ENCODE assay signal across 1 cellular context in the genomic region with DNA sequence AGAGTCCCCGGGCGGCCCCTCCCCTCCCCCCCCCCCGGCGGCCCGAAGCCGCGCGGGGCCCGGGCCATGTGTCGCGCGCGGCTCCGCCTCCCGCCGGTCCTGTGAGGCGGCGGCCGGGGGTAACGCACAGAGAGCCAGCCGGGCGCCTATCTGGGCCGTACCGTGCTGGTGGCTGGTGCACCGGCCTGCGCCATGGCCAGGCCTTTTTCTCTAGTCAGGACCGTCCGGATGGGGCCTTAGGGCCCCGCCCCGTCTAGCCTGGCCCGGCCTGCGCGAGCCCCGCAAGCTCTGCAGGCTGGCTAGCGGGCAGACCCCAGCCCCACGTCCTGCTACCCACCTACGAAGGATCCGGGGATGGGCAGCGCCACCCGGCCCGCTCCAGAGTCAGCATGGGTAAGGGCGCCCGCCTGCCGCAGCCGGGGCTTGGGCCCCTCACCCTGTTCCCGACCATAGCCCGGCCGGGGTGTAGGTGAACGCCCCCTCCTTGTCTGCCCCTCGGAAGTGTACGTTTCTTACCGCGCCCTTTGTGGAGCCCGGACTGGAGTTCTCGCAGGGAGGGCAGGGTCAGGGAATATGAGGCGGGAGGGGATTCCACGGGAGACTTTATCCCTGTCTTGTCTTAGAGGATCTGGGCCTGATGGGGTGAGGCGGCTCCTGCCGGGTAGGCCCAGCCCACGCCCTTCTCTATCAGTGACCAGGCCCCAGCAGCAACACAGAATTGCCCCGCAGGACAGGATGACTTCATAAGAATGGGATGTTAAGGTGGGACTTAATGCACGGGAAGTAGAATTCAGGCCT.
TF ChIP-seq lines count a peak whose summit lies in the region.

A gene with protein sequence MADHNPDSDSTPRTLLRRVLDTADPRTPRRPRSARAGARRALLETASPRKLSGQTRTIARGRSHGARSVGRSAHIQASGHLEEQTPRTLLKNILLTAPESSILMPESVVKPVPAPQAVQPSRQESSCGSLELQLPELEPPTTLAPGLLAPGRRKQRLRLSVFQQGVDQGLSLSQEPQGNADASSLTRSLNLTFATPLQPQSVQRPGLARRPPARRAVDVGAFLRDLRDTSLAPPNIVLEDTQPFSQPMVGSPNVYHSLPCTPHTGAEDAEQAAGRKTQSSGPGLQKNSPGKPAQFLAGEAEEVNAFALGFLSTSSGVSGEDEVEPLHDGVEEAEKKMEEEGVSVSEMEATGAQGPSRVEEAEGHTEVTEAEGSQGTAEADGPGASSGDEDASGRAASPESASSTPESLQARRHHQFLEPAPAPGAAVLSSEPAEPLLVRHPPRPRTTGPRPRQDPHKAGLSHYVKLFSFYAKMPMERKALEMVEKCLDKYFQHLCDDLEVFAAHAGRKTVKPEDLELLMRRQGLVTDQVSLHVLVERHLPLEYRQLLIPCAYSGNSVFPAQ (minus strand): TSS at position 630 of the 798 bp plus-strand sequence. CDS start 13,834 bp downstream, outside the sequence.

TF ChIP-seq in HepG2, 621 proteins besides CTCF, POLR2A, EP300 and RAD21 (continued from another document and continues in another):
- TF ChIP-seq, protein P1, sequence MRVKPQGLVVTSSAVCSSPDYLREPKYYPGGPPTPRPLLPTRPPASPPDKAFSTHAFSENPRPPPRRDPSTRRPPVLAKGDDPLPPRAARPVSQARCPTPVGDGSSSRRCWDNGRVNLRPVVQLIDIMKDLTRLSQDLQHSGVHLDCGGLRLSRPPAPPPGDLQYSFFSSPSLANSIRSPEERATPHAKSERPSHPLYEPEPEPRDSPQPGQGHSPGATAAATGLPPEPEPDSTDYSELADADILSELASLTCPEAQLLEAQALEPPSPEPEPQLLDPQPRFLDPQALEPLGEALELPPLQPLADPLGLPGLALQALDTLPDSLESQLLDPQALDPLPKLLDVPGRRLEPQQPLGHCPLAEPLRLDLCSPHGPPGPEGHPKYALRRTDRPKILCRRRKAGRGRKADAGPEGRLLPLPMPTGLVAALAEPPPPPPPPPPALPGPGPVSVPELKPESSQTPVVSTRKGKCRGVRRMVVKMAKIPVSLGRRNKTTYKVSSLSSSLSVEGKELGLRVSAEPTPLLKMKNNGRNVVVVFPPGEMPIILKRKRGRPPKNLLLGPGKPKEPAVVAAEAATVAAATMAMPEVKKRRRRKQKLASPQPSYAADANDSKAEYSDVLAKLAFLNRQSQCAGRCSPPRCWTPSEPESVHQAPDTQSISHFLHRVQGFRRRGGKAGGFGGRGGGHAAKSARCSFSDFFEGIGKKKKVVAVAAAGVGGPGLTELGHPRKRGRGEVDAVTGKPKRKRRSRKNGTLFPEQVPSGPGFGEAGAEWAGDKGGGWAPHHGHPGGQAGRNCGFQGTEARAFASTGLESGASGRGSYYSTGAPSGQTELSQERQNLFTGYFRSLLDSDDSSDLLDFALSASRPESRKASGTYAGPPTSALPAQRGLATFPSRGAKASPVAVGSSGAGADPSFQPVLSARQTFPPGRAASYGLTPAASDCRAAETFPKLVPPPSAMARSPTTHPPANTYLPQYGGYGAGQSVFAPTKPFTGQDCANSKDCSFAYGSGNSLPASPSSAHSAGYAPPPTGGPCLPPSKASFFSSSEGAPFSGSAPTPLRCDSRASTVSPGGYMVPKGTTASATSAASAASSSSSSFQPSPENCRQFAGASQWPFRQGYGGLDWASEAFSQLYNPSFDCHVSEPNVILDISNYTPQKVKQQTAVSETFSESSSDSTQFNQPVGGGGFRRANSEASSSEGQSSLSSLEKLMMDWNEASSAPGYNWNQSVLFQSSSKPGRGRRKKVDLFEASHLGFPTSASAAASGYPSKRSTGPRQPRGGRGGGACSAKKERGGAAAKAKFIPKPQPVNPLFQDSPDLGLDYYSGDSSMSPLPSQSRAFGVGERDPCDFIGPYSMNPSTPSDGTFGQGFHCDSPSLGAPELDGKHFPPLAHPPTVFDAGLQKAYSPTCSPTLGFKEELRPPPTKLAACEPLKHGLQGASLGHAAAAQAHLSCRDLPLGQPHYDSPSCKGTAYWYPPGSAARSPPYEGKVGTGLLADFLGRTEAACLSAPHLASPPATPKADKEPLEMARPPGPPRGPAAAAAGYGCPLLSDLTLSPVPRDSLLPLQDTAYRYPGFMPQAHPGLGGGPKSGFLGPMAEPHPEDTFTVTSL (CRISPR knock-in tag; IDR thresholded peaks at IDR 0.05; ENCODE audit: borderline replicate concordance), result no peak
- no peak for TF ChIP-seq RFX3 (CRISPR knock-in tag; IDR thresholded peaks at IDR 0.05)
- TF ChIP-seq SNAI1 (CRISPR knock-in tag; IDR thresholded peaks at IDR 0.05; ENCODE audit: borderline replicate concordance), result no peak
- no peak for TF ChIP-seq ZFP1 (CRISPR knock-in tag; IDR thresholded peaks at IDR 0.05)
- no peak for TF ChIP-seq FOXC1 (CRISPR knock-in tag; IDR thresholded peaks at IDR 0.05; ENCODE audit: borderline replicate concordance)
- TF ChIP-seq, protein P2, sequence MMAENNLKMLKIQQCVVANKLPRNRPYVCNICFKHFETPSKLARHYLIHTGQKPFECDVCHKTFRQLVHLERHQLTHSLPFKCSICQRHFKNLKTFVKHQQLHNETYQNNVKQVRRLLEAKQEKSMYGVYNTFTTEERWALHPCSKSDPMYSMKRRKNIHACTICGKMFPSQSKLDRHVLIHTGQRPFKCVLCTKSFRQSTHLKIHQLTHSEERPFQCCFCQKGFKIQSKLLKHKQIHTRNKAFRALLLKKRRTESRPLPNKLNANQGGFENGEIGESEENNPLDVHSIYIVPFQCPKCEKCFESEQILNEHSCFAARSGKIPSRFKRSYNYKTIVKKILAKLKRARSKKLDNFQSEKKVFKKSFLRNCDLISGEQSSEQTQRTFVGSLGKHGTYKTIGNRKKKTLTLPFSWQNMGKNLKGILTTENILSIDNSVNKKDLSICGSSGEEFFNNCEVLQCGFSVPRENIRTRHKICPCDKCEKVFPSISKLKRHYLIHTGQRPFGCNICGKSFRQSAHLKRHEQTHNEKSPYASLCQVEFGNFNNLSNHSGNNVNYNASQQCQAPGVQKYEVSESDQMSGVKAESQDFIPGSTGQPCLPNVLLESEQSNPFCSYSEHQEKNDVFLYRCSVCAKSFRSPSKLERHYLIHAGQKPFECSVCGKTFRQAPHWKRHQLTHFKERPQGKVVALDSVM (CRISPR knock-in tag; IDR thresholded peaks at IDR 0.05), result no peak
- 0 out of 2 replicates have a peak, but pooled peaks have one; percentile 68 for TF ChIP-seq NR1H2 (CRISPR knock-in tag; IDR thresholded peaks at IDR 0.05; ENCODE audit: borderline replicate concordance, low read depth)
- no peak for TF ChIP-seq RFX1 (IDR thresholded peaks at IDR 0.05)
- TF ChIP-seq, protein P3, sequence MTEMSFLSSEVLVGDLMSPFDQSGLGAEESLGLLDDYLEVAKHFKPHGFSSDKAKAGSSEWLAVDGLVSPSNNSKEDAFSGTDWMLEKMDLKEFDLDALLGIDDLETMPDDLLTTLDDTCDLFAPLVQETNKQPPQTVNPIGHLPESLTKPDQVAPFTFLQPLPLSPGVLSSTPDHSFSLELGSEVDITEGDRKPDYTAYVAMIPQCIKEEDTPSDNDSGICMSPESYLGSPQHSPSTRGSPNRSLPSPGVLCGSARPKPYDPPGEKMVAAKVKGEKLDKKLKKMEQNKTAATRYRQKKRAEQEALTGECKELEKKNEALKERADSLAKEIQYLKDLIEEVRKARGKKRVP (CRISPR knock-in tag; IDR thresholded peaks at IDR 0.05), result no peak
- 0 out of 2 replicates have a peak, but pooled peaks have one; percentile 32 for TF ChIP-seq MYC (CRISPR knock-in tag; IDR thresholded peaks at IDR 0.05; ENCODE audit: borderline replicate concordance)
- no peak for TF ChIP-seq CAMTA2 (CRISPR knock-in tag; IDR thresholded peaks at IDR 0.05; ENCODE audit: borderline replicate concordance)
- TF ChIP-seq, protein P4, sequence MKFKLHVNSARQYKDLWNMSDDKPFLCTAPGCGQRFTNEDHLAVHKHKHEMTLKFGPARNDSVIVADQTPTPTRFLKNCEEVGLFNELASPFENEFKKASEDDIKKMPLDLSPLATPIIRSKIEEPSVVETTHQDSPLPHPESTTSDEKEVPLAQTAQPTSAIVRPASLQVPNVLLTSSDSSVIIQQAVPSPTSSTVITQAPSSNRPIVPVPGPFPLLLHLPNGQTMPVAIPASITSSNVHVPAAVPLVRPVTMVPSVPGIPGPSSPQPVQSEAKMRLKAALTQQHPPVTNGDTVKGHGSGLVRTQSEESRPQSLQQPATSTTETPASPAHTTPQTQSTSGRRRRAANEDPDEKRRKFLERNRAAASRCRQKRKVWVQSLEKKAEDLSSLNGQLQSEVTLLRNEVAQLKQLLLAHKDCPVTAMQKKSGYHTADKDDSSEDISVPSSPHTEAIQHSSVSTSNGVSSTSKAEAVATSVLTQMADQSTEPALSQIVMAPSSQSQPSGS (CRISPR knock-in tag; IDR thresholded peaks at IDR 0.05), result no peak; the same call in 1 of the 2 replicates
- TF ChIP-seq, protein P5, sequence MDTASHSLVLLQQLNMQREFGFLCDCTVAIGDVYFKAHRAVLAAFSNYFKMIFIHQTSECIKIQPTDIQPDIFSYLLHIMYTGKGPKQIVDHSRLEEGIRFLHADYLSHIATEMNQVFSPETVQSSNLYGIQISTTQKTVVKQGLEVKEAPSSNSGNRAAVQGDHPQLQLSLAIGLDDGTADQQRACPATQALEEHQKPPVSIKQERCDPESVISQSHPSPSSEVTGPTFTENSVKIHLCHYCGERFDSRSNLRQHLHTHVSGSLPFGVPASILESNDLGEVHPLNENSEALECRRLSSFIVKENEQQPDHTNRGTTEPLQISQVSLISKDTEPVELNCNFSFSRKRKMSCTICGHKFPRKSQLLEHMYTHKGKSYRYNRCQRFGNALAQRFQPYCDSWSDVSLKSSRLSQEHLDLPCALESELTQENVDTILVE (CRISPR knock-in tag; IDR thresholded peaks at IDR 0.05), result no peak
- TF ChIP-seq, protein P6, sequence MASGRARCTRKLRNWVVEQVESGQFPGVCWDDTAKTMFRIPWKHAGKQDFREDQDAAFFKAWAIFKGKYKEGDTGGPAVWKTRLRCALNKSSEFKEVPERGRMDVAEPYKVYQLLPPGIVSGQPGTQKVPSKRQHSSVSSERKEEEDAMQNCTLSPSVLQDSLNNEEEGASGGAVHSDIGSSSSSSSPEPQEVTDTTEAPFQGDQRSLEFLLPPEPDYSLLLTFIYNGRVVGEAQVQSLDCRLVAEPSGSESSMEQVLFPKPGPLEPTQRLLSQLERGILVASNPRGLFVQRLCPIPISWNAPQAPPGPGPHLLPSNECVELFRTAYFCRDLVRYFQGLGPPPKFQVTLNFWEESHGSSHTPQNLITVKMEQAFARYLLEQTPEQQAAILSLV (CRISPR knock-in tag; IDR thresholded peaks at IDR 0.05; ENCODE audit: borderline replicate concordance), result no peak
- no peak for TF ChIP-seq SIX4 (CRISPR knock-in tag; IDR thresholded peaks at IDR 0.05)
- TF ChIP-seq SRSF1 (optimal IDR thresholded peaks at IDR 0.05; ENCODE audit: low read depth, low read length), result no peak
- no peak for TF ChIP-seq KDM4B (CRISPR knock-in tag; IDR thresholded peaks at IDR 0.05)
- no peak for TF ChIP-seq ZNF782 (CRISPR knock-in tag; IDR thresholded peaks at IDR 0.05; ENCODE audit: borderline replicate concordance)
- TF ChIP-seq ETV6 (CRISPR knock-in tag; conservative IDR thresholded peaks at IDR 0.05), result peak; percentile 43; the same call in 1 of the 2 replicates
- TF ChIP-seq KDM5B (CRISPR knock-in tag; IDR thresholded peaks at IDR 0.05; ENCODE audit: borderline replicate concordance), result no peak
- TF ChIP-seq, protein P7, sequence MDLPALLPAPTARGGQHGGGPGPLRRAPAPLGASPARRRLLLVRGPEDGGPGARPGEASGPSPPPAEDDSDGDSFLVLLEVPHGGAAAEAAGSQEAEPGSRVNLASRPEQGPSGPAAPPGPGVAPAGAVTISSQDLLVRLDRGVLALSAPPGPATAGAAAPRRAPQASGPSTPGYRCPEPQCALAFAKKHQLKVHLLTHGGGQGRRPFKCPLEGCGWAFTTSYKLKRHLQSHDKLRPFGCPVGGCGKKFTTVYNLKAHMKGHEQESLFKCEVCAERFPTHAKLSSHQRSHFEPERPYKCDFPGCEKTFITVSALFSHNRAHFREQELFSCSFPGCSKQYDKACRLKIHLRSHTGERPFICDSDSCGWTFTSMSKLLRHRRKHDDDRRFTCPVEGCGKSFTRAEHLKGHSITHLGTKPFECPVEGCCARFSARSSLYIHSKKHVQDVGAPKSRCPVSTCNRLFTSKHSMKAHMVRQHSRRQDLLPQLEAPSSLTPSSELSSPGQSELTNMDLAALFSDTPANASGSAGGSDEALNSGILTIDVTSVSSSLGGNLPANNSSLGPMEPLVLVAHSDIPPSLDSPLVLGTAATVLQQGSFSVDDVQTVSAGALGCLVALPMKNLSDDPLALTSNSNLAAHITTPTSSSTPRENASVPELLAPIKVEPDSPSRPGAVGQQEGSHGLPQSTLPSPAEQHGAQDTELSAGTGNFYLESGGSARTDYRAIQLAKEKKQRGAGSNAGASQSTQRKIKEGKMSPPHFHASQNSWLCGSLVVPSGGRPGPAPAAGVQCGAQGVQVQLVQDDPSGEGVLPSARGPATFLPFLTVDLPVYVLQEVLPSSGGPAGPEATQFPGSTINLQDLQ (CRISPR knock-in tag; IDR thresholded peaks at IDR 0.05), result no peak
- TF ChIP-seq, protein P8, sequence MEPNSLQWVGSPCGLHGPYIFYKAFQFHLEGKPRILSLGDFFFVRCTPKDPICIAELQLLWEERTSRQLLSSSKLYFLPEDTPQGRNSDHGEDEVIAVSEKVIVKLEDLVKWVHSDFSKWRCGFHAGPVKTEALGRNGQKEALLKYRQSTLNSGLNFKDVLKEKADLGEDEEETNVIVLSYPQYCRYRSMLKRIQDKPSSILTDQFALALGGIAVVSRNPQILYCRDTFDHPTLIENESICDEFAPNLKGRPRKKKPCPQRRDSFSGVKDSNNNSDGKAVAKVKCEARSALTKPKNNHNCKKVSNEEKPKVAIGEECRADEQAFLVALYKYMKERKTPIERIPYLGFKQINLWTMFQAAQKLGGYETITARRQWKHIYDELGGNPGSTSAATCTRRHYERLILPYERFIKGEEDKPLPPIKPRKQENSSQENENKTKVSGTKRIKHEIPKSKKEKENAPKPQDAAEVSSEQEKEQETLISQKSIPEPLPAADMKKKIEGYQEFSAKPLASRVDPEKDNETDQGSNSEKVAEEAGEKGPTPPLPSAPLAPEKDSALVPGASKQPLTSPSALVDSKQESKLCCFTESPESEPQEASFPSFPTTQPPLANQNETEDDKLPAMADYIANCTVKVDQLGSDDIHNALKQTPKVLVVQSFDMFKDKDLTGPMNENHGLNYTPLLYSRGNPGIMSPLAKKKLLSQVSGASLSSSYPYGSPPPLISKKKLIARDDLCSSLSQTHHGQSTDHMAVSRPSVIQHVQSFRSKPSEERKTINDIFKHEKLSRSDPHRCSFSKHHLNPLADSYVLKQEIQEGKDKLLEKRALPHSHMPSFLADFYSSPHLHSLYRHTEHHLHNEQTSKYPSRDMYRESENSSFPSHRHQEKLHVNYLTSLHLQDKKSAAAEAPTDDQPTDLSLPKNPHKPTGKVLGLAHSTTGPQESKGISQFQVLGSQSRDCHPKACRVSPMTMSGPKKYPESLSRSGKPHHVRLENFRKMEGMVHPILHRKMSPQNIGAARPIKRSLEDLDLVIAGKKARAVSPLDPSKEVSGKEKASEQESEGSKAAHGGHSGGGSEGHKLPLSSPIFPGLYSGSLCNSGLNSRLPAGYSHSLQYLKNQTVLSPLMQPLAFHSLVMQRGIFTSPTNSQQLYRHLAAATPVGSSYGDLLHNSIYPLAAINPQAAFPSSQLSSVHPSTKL (CRISPR knock-in tag; IDR thresholded peaks at IDR 0.05), result peak; percentile 20; the same call in 1 of the 2 replicates
- TF ChIP-seq PTBP1 (IDR thresholded peaks at IDR 0.05; ENCODE audit: low read depth, low read length, poor library complexity, severe bottlenecking), result peak; percentile 75
- TF ChIP-seq SNAPC2 (CRISPR knock-in tag; IDR thresholded peaks at IDR 0.05), result no peak
- TF ChIP-seq MIXL1 (CRISPR knock-in tag; IDR thresholded peaks at IDR 0.05), result no peak
- peak; percentile 22; the same call in 1 of the 2 replicates for TF ChIP-seq GATAD1 (CRISPR knock-in tag; IDR thresholded peaks at IDR 0.05)
- no peak; the same call in 1 of the 2 replicates for TF ChIP-seq TMF1 (CRISPR knock-in tag; IDR thresholded peaks at IDR 0.05; ENCODE audit: low read depth)
- no peak for TF ChIP-seq ZNF234 (CRISPR knock-in tag; conservative IDR thresholded peaks at IDR 0.05)
- no peak for TF ChIP-seq HNRNPK (IDR thresholded peaks at IDR 0.05; ENCODE audit: low read depth, low read length, poor library complexity, severe bottlenecking)
